10 cellular contexts compared by ENCODE assay signal in genomic region chr9:6716766-6717165, GRCh38. TPM values are rescaled to one million over a fixed set of nuclear protein-coding genes. Genes with fewer than 3 reads are reported as not detected.
A peak's percentile ranks its signal among the peaks of the same experiment; 100 is the strongest.
DNase-seq lines count a peak whose midpoint lies in the region; ATAC-seq and TF ChIP-seq lines count a peak whose summit lies in the region.
"Had no signal": no experiment of that assay in that cellular context is flagged by ENCODE, and none has a peak within 500 bp of the region (broad histone marks: within the 10 kb centered on the region; RNA-seq: fewer than 3 reads in every experiment).

No MANE protein-coding gene starts in this region.

- peak overlapping the region; percentile 83 for H3K27ac Mint-ChIP-seq in activated T-helper 1 cell treated with anti-CD3 and anti-CD28 coated beads, Interleukin-12 subunit alpha, Interleukin-12 subunit beta, Interleukin-2, Interleukin-4 antibody, amounts not matched to agents 30 ng/mL and 10 ng/mL and 1 ng/mL, durations not matched to agents 14 hours and 24 hours and 36 hours
- no peak overlapping the region for H3K27ac Mint-ChIP-seq in endothelial cell (ENCODE audit: unreplicated experiment)

- H4K8ac ChIP-seq in neuronal stem cell (ENCODE audit: low read depth, low read length): no peak overlapping the region

- H3K79me1 ChIP-seq in neuronal stem cell (ENCODE audit: low read depth, low read length): no peaks in the 10 kb centered on the region

- H2BK15ac ChIP-seq in neuronal stem cell (ENCODE audit: low read length): no peak overlapping the region

- no peak overlapping the region for H3K14ac ChIP-seq in neuronal stem cell (ENCODE audit: low read length)

- no peak overlapping the region for H2AFZ ChIP-seq in neuronal stem cell (ENCODE audit: low read length)

- intact Hi-C loops in activated T-helper 1 cell treated with anti-CD3 and anti-CD28 coated beads, Interleukin-12 subunit alpha, Interleukin-12 subunit beta, Interleukin-2, Interleukin-4 antibody, amounts not matched to agents 30 ng/mL and 10 ng/mL and 1 ng/mL, durations not matched to agents 14 hours and 24 hours and 36 hours (cut with micrococcal nuclease): loop anchor here (1.0 kb wide), 3 partner anchors 12 to 41 kb away; partner anchors contain the start of gene KDM4C

- peaks cover 7% of the 10 kb centered on the region for H3K4me1 Mint-ChIP-seq in activated T-helper 1 cell treated with anti-CD3 and anti-CD28 coated beads, Interleukin-12 subunit alpha, Interleukin-12 subunit beta, Interleukin-2, Interleukin-4 antibody, amounts not matched to agents 30 ng/mL and 10 ng/mL and 1 ng/mL, durations not matched to agents 14 hours and 24 hours and 36 hours (ENCODE audit: low read depth)
- H3K4me1 Mint-ChIP-seq in endothelial cell (ENCODE audit: unreplicated experiment): no peaks in the 10 kb centered on the region

- H4K91ac ChIP-seq in neuronal stem cell (ENCODE audit: low read depth, low read length, poor library complexity): no peak overlapping the region

- no peaks in the 10 kb centered on the region for H3K9me3 Mint-ChIP-seq in activated T-helper 1 cell treated with anti-CD3 and anti-CD28 coated beads, Interleukin-12 subunit alpha, Interleukin-12 subunit beta, Interleukin-2, Interleukin-4 antibody, amounts not matched to agents 30 ng/mL and 10 ng/mL and 1 ng/mL, durations not matched to agents 14 hours and 24 hours and 36 hours
- H3K9me3 Mint-ChIP-seq in endothelial cell (ENCODE audit: unreplicated experiment): no peaks in the 10 kb centered on the region

- H2AK5ac ChIP-seq in neuronal stem cell (ENCODE audit: low read depth, low read length): no peak overlapping the region

- peaks cover 18% of the 10 kb centered on the region; the same call in 1 of the 2 replicates for H3K4me1 ChIP-seq in BLaER1
- H3K4me1 ChIP-seq in mononuclear cell (ENCODE audit: insufficient read depth, low read length): peaks cover 16% of the 10 kb centered on the region
- H3K4me1 ChIP-seq in neuronal stem cell (ENCODE audit: control insufficient read depth in 2 of 2, insufficient read depth in 1 of 2, low read depth in 1 of 2, low read length in 2 of 2): no peaks in the 10 kb centered on the region
- H3K4me1 ChIP-seq: tibial nerve had no signal

- no CpG with 5 or more reads among the region's 9 CpGs for WGBS in neuronal stem cell (ENCODE audit: extremely low coverage in 2 of 2, insufficient read length in 2 of 2, insufficient replicate concordance in 1 of 2), 2 donors

- no peaks in the 10 kb centered on the region for H3K36me3 Mint-ChIP-seq in activated T-helper 1 cell treated with anti-CD3 and anti-CD28 coated beads, Interleukin-12 subunit alpha, Interleukin-12 subunit beta, Interleukin-2, Interleukin-4 antibody, amounts not matched to agents 30 ng/mL and 10 ng/mL and 1 ng/mL, durations not matched to agents 14 hours and 24 hours and 36 hours (ENCODE audit: low read depth)
- no peaks in the 10 kb centered on the region for H3K36me3 Mint-ChIP-seq in endothelial cell (ENCODE audit: low read depth, unreplicated experiment)

- no peak overlapping the region for H3K18ac ChIP-seq in neuronal stem cell (ENCODE audit: low read length)

- H2BK5ac ChIP-seq in neuronal stem cell (ENCODE audit: low read length): no peak overlapping the region

- no peaks in the 10 kb centered on the region for H4K20me1 ChIP-seq in BLaER1

- H3K27ac ChIP-seq in BLaER1 (peak overlapping the region; percentile 68; the same call in 1 of the 2 replicates), neuronal stem cell (replicated peaks; ENCODE audit: low read length) (no peak overlapping the region)

- H2BK12ac ChIP-seq in neuronal stem cell (ENCODE audit: low read length): no peak overlapping the region

- H3K23ac ChIP-seq in neuronal stem cell (ENCODE audit: low read depth, low read length, poor library complexity): no peak overlapping the region

- H3K36me3 ChIP-seq in BLaER1: no peaks in the 10 kb centered on the region
- H3K36me3 ChIP-seq in neuronal stem cell (replicated peaks in 1 of 2; ENCODE audit: control insufficient read depth in 2 of 2, insufficient read depth in 2 of 2, low read length in 2 of 2): no peaks in the 10 kb centered on the region
- H3K36me3 ChIP-seq: tibial nerve had no signal

- peak overlapping the region; percentile 64; the same call in 1 of the 2 replicates for H3K4me3 ChIP-seq in BLaER1
- H3K4me3 ChIP-seq in GM12865 (ENCODE audit: low read depth, low read length): peak overlapping the region; percentile 80
- peak overlapping the region; percentile 49 for H3K4me3 ChIP-seq in mononuclear cell (ENCODE audit: low read length)
- H3K4me3 ChIP-seq in neuronal stem cell (ENCODE audit: low read length in 2 of 2): no peak overlapping the region

- H3K9ac ChIP-seq in BLaER1 (peak overlapping the region; percentile 58), neuronal stem cell (ENCODE audit: low read depth, low read length, poor library complexity) (no peak overlapping the region)

- ATAC-seq in HG02798 (IDR thresholded peaks at IDR 0.05; ENCODE audit: poor library complexity, unreplicated experiment): no peak
- ATAC-seq in GM19397 (IDR thresholded peaks at IDR 0.05; ENCODE audit: unreplicated experiment): no peak

- H3K4me2 ChIP-seq in BLaER1 (peak overlapping the region; percentile 73), neuronal stem cell (ENCODE audit: insufficient read depth, low read length, poor library complexity, severe bottlenecking) (no peak overlapping the region)

- H2BK120ac ChIP-seq in neuronal stem cell (ENCODE audit: low read depth, low read length): no peak overlapping the region

- DNase-seq in GM12865 (ENCODE audit: low read depth) (peak; percentile 33), endothelial cell (ENCODE audit: low spot score) (no peak), neuronal stem cell (ENCODE audit: low spot score) (no peak)
- DNase-seq in activated T-helper 1 cell treated with anti-CD3 and anti-CD28 coated beads, Interleukin-12 subunit alpha, Interleukin-12 subunit beta, Interleukin-2, Interleukin-4 antibody, amounts not matched to agents 30 ng/mL and 10 ng/mL and 1 ng/mL, durations not matched to agents 14 hours and 24 hours and 36 hours (ENCODE audit: low spot score): no peak
- DNase-seq: NCI-H1417 treated with DMSO at 0.1 percent for 48 hours had no signal

- TF ChIP-seq CTCF in GM12865 (IDR thresholded peaks at IDR 0.05; ENCODE audit: insufficient read depth, low read depth, low read length, missing control alignments) (no peak), endothelial cell (IDR thresholded peaks at IDR 0.05; ENCODE audit: unreplicated experiment) (no peak)

- H3K9me3 ChIP-seq in BLaER1 (peaks cover 13% of the 10 kb centered on the region; the same call in 1 of the 2 replicates), mononuclear cell (ENCODE audit: low read depth, low read length) (no peaks in the 10 kb centered on the region), neuronal stem cell (replicated peaks in 1 of 2; ENCODE audit: control insufficient read depth in 2 of 2, insufficient read depth in 1 of 2, low read depth in 1 of 2, low read length in 2 of 2) (no peaks in the 10 kb centered on the region)
- H3K9me3 ChIP-seq: tibial nerve had no signal

- H3K27me3 Mint-ChIP-seq in activated T-helper 1 cell treated with anti-CD3 and anti-CD28 coated beads, Interleukin-12 subunit alpha, Interleukin-12 subunit beta, Interleukin-2, Interleukin-4 antibody, amounts not matched to agents 30 ng/mL and 10 ng/mL and 1 ng/mL, durations not matched to agents 14 hours and 24 hours and 36 hours (ENCODE audit: insufficient read depth): peaks cover 4% of the 10 kb centered on the region
- no peaks in the 10 kb centered on the region for H3K27me3 Mint-ChIP-seq in endothelial cell (ENCODE audit: unreplicated experiment)

- H3K4me3 Mint-ChIP-seq in activated T-helper 1 cell treated with anti-CD3 and anti-CD28 coated beads, Interleukin-12 subunit alpha, Interleukin-12 subunit beta, Interleukin-2, Interleukin-4 antibody, amounts not matched to agents 30 ng/mL and 10 ng/mL and 1 ng/mL, durations not matched to agents 14 hours and 24 hours and 36 hours: peak overlapping the region; percentile 84
- no peak overlapping the region for H3K4me3 Mint-ChIP-seq in endothelial cell (ENCODE audit: unreplicated experiment)

- no peak overlapping the region for H3K4ac ChIP-seq in neuronal stem cell (ENCODE audit: low read length)

- H3K27me3 ChIP-seq in BLaER1: no peaks in the 10 kb centered on the region
- no peaks in the 10 kb centered on the region for H3K27me3 ChIP-seq in mononuclear cell (ENCODE audit: insufficient read depth, low read length)
- no peaks in the 10 kb centered on the region for H3K27me3 ChIP-seq in neuronal stem cell (ENCODE audit: control insufficient read depth in 3 of 3, insufficient read depth in 3 of 3, low read depth in 1 of 3, low read length in 3 of 3)

RNA-seq across cellular contexts. Expression of gene KDM4C, which starts 41.0 kb away (rescaled TPM):
- total RNA-seq in activated T-helper 1 cell treated with anti-CD3 and anti-CD28 coated beads, Interleukin-12 subunit alpha, Interleukin-12 subunit beta, Interleukin-2, Interleukin-4 antibody, amounts not matched to agents 30 ng/mL and 10 ng/mL and 1 ng/mL, durations not matched to agents 14 hours and 24 hours and 36 hours: 35.9 and 41.4 TPM in 2 replicates
- total RNA-seq in mononuclear cell (78.6 TPM), endothelial cell (ENCODE audit: unreplicated experiment) (21.0 TPM)
- 3.1 TPM for polyA plus RNA-seq in neuronal stem cell (2013, experiment 1 of 2)
- polyA plus RNA-seq in neuronal stem cell (2013, experiment 2 of 2): 3.4 TPM

Comparison
In these comparisons a context has a peak if more than half of its experiments do, and no peak if none do; other contexts are left out.
1. H3K4me3 ChIP-seq: peak in BLaER1 (single experiment), GM12865 (single experiment) and mononuclear cell (single experiment); none in neuronal stem cell (0 of 2).